ENCODE assay signal across 8 cellular contexts in the genomic region with DNA sequence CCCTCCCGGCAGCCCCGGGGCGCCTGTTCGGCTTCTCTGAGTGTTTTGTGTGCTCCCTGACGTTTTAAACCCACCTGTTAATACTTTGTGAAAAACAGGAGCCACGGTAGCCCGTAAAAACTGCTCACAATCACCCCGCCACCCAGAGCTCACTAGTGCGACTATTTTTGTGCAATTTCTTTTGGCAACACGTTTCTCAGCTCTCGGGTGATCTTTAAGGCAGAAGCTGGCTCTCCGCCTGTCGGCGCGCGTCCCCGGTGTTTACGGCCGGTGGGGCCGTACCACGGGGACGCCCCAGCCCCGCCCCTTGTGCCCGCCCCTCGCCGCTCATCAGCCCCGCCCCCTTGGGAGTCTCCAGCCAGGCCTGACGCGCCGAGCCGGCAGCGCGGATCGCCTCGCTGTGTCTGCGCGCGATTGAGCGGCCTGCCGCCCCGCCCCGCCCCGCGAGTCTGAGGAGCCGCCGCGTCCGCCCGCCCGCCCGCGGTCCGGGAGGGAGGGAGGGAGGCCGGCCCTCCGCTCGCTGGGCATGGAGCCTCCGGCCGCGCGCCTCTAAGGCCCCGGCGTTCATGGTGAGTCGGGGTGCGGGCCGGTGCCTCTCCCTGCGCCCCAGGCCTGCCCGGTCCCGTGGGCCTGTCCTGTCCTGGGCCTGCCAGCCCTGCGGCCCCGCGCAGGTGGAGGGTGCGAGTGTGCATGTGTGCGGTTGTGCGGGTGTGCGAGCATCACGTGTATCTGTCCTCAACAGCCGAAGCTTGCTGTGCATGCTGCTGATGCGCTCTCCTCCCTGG. TPM values are rescaled to one million over a fixed set of nuclear protein-coding genes. Genes with fewer than 3 reads are reported as not detected.
DNase-seq lines count a peak whose midpoint lies in the region; ATAC-seq and TF ChIP-seq lines count a peak whose summit lies in the region.

No MANE protein-coding gene starts in this region.

- POLR2A ChIA-PET in CD8-positive, alpha-beta T cell (lab: Charles Lee): interaction anchor here (0.6 to 2.7 kb wide), 14 partner anchors 13 to 347 kb away, joined by 3 to 31 read pairs (median 4); partner anchors contain the start of genes GRPEL1, MRFAP1, TADA2B and TBC1D14
- POLR2A ChIA-PET in activated CD8-positive, alpha-beta T cell treated with anti-CD3 and anti-CD28 coated beads for 36 hours (lab: Charles Lee): interaction anchor here (0.8 to 1.5 kb wide), 9 partner anchors 24 to 312 kb away, joined by 3 to 7 read pairs (median 3); partner anchors contain the start of gene TADA2B

- peaks cover 81% of the 10 kb centered on the region for H3K4me1 Mint-ChIP-seq in CD8-positive, alpha-beta T cell (ENCODE audit: low read depth)
- peaks cover 66% of the 10 kb centered on the region for H3K4me1 Mint-ChIP-seq in activated CD8-positive, alpha-beta T cell treated with anti-CD3 and anti-CD28 coated beads for 36 hours (ENCODE audit: low read depth)

- DNase-seq in CD8-positive, alpha-beta T cell: peak; percentile 87 to 94 (median 91)
- DNase-seq in NCI-H82 treated with DMSO at 0.1 percent for 48 hours (lab: John Stamatoyannopoulos, UW; ENCODE audit: unreplicated experiment) (peak; percentile 55), ecto neural progenitor cell (ENCODE audit: low spot score) (peak; percentile 96), lung microvascular endothelial cell (ENCODE audit: low read depth in 2 of 2) (peak; percentile 94 to 95)
- DNase-seq in activated CD8-positive, alpha-beta T cell treated with anti-CD3 and anti-CD28 coated beads for 36 hours: peak; percentile 94
- DNase-seq in stimulated activated CD4-positive, alpha-beta T cell treated with anti-CD3 and anti-CD28 coated beads, TNF-alpha, amount 100 ng/mL, for 24 hours (ENCODE audit: low read depth in 3 of 3): peak; percentile 86 to 93 (median 90)

- H3K4me3 ChIP-seq in CD8-positive, alpha-beta T cell (ENCODE audit: low read depth, low read length): peak overlapping the region; percentile 94

- H3K36me3 ChIP-seq in CD8-positive, alpha-beta T cell (ENCODE audit: insufficient read depth, low read length): no peaks in the 10 kb centered on the region

- H3K4me1 ChIP-seq in CD8-positive, alpha-beta T cell (ENCODE audit: insufficient read depth, low read length): peaks cover 55% of the 10 kb centered on the region

- peak overlapping the region; percentile 78 for H3K27ac ChIP-seq in CD8-positive, alpha-beta T cell (ENCODE audit: low read depth, low read length)

- no peaks in the 10 kb centered on the region for H3K9me3 Mint-ChIP-seq in CD8-positive, alpha-beta T cell
- H3K9me3 Mint-ChIP-seq in activated CD8-positive, alpha-beta T cell treated with anti-CD3 and anti-CD28 coated beads for 36 hours: no peaks in the 10 kb centered on the region

- no peaks in the 10 kb centered on the region for H3K9me3 ChIP-seq in CD8-positive, alpha-beta T cell (ENCODE audit: low read length)

- H3K27me3 ChIP-seq in CD8-positive, alpha-beta T cell (ENCODE audit: insufficient read depth, low read length): no peaks in the 10 kb centered on the region

- no peak for TF ChIP-seq CTCF in CD8-positive, alpha-beta T cell (IDR thresholded peaks at IDR 0.05)
- TF ChIP-seq CTCF in activated CD8-positive, alpha-beta T cell treated with anti-CD3 and anti-CD28 coated beads for 36 hours (IDR thresholded peaks at IDR 0.05): no peak

- CTCF ChIA-PET in CD8-positive, alpha-beta T cell (lab: Charles Lee): interaction anchor here (0.8 to 6.2 kb wide), 13 partner anchors 12 to 132 kb away, joined by 3 to 31 read pairs (median 4); partner anchors contain the start of genes GRPEL1, TADA2B and TBC1D14
- CTCF ChIA-PET in activated CD8-positive, alpha-beta T cell treated with anti-CD3 and anti-CD28 coated beads for 36 hours (lab: Charles Lee): interaction anchor here (0.6 to 2.1 kb wide), 10 partner anchors 13 to 269 kb away, joined by 3 to 15 read pairs (median 4); partner anchors contain the start of gene TADA2B

- intact Hi-C loops in CD8-positive, alpha-beta T cell (cut with DNase I, micrococcal nuclease): loop anchor here (1.0 to 2.0 kb wide), 12 partner anchors 13 to 347 kb away; partner anchors contain the start of genes BLOC1S4 (in 2 of the 2), GRPEL1 (in 2 of the 2), MRFAP1 (in 2 of the 2) and TADA2B (in 2 of the 2)
- intact Hi-C loops in activated CD8-positive, alpha-beta T cell treated with anti-CD3 and anti-CD28 coated beads for 36 hours (cut with micrococcal nuclease): no loop called here

- peak overlapping the region; percentile 94 for H3K4me3 Mint-ChIP-seq in CD8-positive, alpha-beta T cell
- peak overlapping the region; percentile 86 for H3K4me3 Mint-ChIP-seq in activated CD8-positive, alpha-beta T cell treated with anti-CD3 and anti-CD28 coated beads for 36 hours

- peak; percentile 92 for ATAC-seq in CD8-positive, alpha-beta T cell
- ATAC-seq in GM19438 (IDR thresholded peaks at IDR 0.05; ENCODE audit: low read depth, unreplicated experiment) (peak; percentile 69), HG03571 (IDR thresholded peaks at IDR 0.05; ENCODE audit: unreplicated experiment) (peak; percentile 77)
- ATAC-seq in activated CD8-positive, alpha-beta T cell treated with anti-CD3 and anti-CD28 coated beads for 36 hours: peak; percentile 97

- H3K27me3 Mint-ChIP-seq in CD8-positive, alpha-beta T cell (ENCODE audit: low read depth): no peaks in the 10 kb centered on the region
- no peaks in the 10 kb centered on the region for H3K27me3 Mint-ChIP-seq in activated CD8-positive, alpha-beta T cell treated with anti-CD3 and anti-CD28 coated beads for 36 hours

- H3K36me3 Mint-ChIP-seq in CD8-positive, alpha-beta T cell: peaks cover 24% of the 10 kb centered on the region
- peaks cover 10% of the 10 kb centered on the region for H3K36me3 Mint-ChIP-seq in activated CD8-positive, alpha-beta T cell treated with anti-CD3 and anti-CD28 coated beads for 36 hours (ENCODE audit: low read depth)

- H3K27ac Mint-ChIP-seq in CD8-positive, alpha-beta T cell: peak overlapping the region; percentile 98
- H3K27ac Mint-ChIP-seq in activated CD8-positive, alpha-beta T cell treated with anti-CD3 and anti-CD28 coated beads for 36 hours: peak overlapping the region; percentile 92

RNA-seq across cellular contexts. Expression of gene TADA2B, which starts 56.2 kb away (rescaled TPM):
- 10 to 100 TPM; 41.9 to 45.4 TPM for total RNA-seq in CD8-positive, alpha-beta T cell
- 10 to 100 TPM in 1 of 2 experiments, 1 to 10 TPM in 1; 7.7 to 10.0 TPM for total RNA-seq in activated CD8-positive, alpha-beta T cell treated with anti-CD3 and anti-CD28 coated beads for 36 hours
- 6.1 and 9.5 TPM in 2 replicates for total RNA-seq in lung microvascular endothelial cell

Comparison
In these comparisons a context has a peak if more than half of its experiments do, and no peak if none do; other contexts are left out.
1. Peak in every context shown above with its lines: DNase-seq, ATAC-seq, H3K4me3 ChIP-seq and H3K27ac ChIP-seq.